ENCODE assay signal across 8 cellular contexts in the genomic region with DNA sequence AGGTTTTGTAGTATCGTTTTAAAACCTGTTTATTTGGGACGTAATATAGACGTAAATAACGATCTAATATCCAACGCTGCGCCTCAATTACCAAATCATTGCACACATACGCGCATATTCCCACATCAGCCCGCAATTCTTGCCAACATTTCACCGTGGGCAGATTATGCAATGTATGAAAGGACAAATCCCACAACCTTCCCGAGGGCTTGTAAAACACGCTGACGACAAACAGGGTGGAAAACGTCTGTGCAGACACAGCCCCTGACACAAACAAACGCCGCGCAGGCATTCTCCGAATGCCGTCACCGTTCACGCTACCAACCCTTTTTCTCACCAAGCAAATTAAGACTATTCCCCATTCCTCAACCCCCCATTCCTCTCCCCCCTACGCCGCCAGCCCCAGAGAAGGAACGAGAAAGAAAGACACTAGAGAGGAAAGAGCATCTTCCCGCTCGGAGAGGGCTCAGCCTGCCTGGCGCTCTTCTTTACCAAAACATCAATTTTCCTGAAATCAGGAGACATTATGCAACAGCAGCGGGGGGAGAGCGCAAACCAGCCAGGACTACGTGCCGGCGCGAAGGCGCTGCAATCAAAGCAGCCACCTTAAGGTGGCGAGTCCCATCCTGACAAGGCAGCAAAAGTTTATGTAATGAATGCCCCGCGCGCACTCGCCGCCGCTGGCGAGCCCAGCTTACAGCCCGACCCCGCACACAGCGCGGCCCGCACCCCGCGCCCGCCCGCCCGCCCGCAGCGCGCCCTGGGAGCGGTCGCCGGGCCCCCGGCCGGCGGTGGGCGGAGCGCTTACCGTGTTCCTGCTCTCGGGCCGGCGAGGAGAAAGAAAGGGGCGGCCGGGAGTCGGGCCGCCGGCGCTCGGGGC. TPM values are rescaled to one million over a fixed set of nuclear protein-coding genes. Genes with fewer than 3 reads are reported as not detected.
DNase-seq lines count a peak whose midpoint lies in the region; ATAC-seq, FAIRE-seq and TF ChIP-seq lines count a peak whose summit lies in the region.

No MANE protein-coding gene starts in this region.

- no peaks in the 10 kb centered on the region for H3K9me3 Mint-ChIP-seq in activated CD4-positive, alpha-beta T cell treated with anti-CD3 and anti-CD28 coated beads, Interleukin-2, amount 10 ng/mL, durations not matched to agents 24 days and 14 days
- no peaks in the 10 kb centered on the region for H3K9me3 Mint-ChIP-seq in dendritic cell treated with granulocyte-macrophage colony-stimulating factor and Interleukin-4, amounts not matched to agents 40 ng/mL and 50 ng/mL, for 4 days

- H3K4me2 ChIP-seq in HepG2 (ENCODE audit: low read depth, low read length), result peak overlapping the region; percentile 60

- peak overlapping the region; percentile 100 for H3K4me3 Mint-ChIP-seq in activated CD4-positive, alpha-beta T cell treated with anti-CD3 and anti-CD28 coated beads, Interleukin-2, amount 10 ng/mL, durations not matched to agents 24 days and 14 days
- peak overlapping the region; percentile 92 for H3K4me3 Mint-ChIP-seq in dendritic cell treated with granulocyte-macrophage colony-stimulating factor and Interleukin-4, amounts not matched to agents 40 ng/mL and 50 ng/mL, for 4 days

- intact Hi-C loops in activated CD4-positive, alpha-beta T cell treated with anti-CD3 and anti-CD28 coated beads, Interleukin-2, amount 10 ng/mL, durations not matched to agents 24 days and 14 days (cut with micrococcal nuclease), result loop anchor here (1.0 to 5.0 kb wide), 2 partner anchors 322 to 456 kb away; no protein-coding TSS in a partner anchor
- intact Hi-C loops in dendritic cell treated with granulocyte-macrophage colony-stimulating factor and Interleukin-4, amounts not matched to agents 40 ng/mL and 50 ng/mL, for 4 days (cut with micrococcal nuclease), result loop anchor here (2.0 kb wide), 2 partner anchors 162 to 230 kb away; no protein-coding TSS in a partner anchor
- intact Hi-C loops in HepG2 (cut with micrococcal nuclease; ENCODE audit: unreplicated experiment), result no loop called here

- BruUV-seq in HepG2 (replicated peaks; lab: Mats Ljungman, UMichigan), result no TSS peak

- H3K27ac ChIP-seq in HepG2 (ENCODE audit: extremely low read length, insufficient read depth, low read length), result peak overlapping the region; percentile 83

- POLR2A ChIA-PET in HepG2 (lab: Yijun Ruan, JAX), result interaction anchor here (1.0 to 6.3 kb wide), 14 partner anchors 62 to 389 kb away, joined by 3 to 53 read pairs (median 12); no protein-coding TSS in a partner anchor

- TF ChIP-seq EP300 in HepG2 (IDR thresholded peaks at IDR 0.05; ENCODE audit: low read depth in 2 of 2, low read length in 2 of 2), result no peak
- no peak for TF ChIP-seq EP300 in HepG2 (CRISPR knock-in tag; IDR thresholded peaks at IDR 0.05; ENCODE audit: borderline replicate concordance)

- peak; percentile 8 to 44; a peak in 1 of 4 replicates for TF ChIP-seq POLR2A in HepG2 (IDR thresholded peaks at IDR 0.05; ENCODE audit: insufficient read depth in 1 of 2, low read depth in 2 of 2, low read length in 2 of 2)

- H3K4me1 Mint-ChIP-seq in activated CD4-positive, alpha-beta T cell treated with anti-CD3 and anti-CD28 coated beads, Interleukin-2, amount 10 ng/mL, durations not matched to agents 24 days and 14 days, result peaks cover 57% of the 10 kb centered on the region
- peaks cover 50% of the 10 kb centered on the region for H3K4me1 Mint-ChIP-seq in dendritic cell treated with granulocyte-macrophage colony-stimulating factor and Interleukin-4, amounts not matched to agents 40 ng/mL and 50 ng/mL, for 4 days (ENCODE audit: low read depth)

- DNase-seq in NCI-H1436 (lab: John Stamatoyannopoulos, UW) (peak; percentile 52), NCI-H1436 treated with DMSO at 0.1 percent for 48 hours (lab: John Stamatoyannopoulos, UW) (no peak), NCI-H1105 treated with DMSO at 0.1 percent for 48 hours (lab: John Stamatoyannopoulos, UW) (peak; percentile 38), HepG2 (ENCODE audit: low spot score) (peak; percentile 44)
- DNase-seq in activated CD4-positive, alpha-beta T cell treated with anti-CD3 and anti-CD28 coated beads, Interleukin-2, amount 10 ng/mL, durations not matched to agents 24 days and 14 days, result peak; percentile 89
- peak; percentile 61 for DNase-seq in stimulated activated CD4-positive, alpha-beta T cell treated with anti-CD3 and anti-CD28 coated beads, Interleukin-4, amount 100 ng/mL, for 1 hour

- H3K36me3 ChIP-seq in HepG2 (replicated peaks in 1 of 2; ENCODE audit: control insufficient read depth in 1 of 2, insufficient read depth in 2 of 2, low read length in 2 of 2), result no peaks in the 10 kb centered on the region

- CTCF ChIA-PET in HepG2 (lab: Yijun Ruan, JAX; ENCODE audit: low intra/inter-chr PET ratio, low total read pairs), result no interaction called here

- peaks cover 46% of the 10 kb centered on the region for H4K20me1 ChIP-seq in HepG2 (ENCODE audit: insufficient read depth, low read length)

- no peaks in the 10 kb centered on the region; a peak in 1 of 5 replicates for H3K27me3 ChIP-seq in HepG2 (ENCODE audit: control insufficient read depth in 1 of 2, insufficient read depth in 2 of 2, low read length in 2 of 2)

- peak overlapping the region; percentile 87 to 98 (median 91) for H3K4me3 ChIP-seq in HepG2 (replicated peaks in 1 of 3; ENCODE audit: insufficient read depth in 1 of 3, low read depth in 2 of 3, low read length in 3 of 3)

- H3K36me3 Mint-ChIP-seq in activated CD4-positive, alpha-beta T cell treated with anti-CD3 and anti-CD28 coated beads, Interleukin-2, amount 10 ng/mL, durations not matched to agents 24 days and 14 days (ENCODE audit: low read depth), result peaks cover 26% of the 10 kb centered on the region
- peaks cover 45% of the 10 kb centered on the region for H3K36me3 Mint-ChIP-seq in dendritic cell treated with granulocyte-macrophage colony-stimulating factor and Interleukin-4, amounts not matched to agents 40 ng/mL and 50 ng/mL, for 4 days (ENCODE audit: low read depth)

- no peak overlapping the region for H2AFZ ChIP-seq in HepG2 (ENCODE audit: low read length)

- ATAC-seq in HG02623 (IDR thresholded peaks at IDR 0.05; ENCODE audit: unreplicated experiment) (peak; percentile 28), HepG2 (no peak)

- peaks cover 68% of the 10 kb centered on the region for H3K79me2 ChIP-seq in HepG2 (ENCODE audit: insufficient read depth, low read length)

- H3K27ac Mint-ChIP-seq in activated CD4-positive, alpha-beta T cell treated with anti-CD3 and anti-CD28 coated beads, Interleukin-2, amount 10 ng/mL, durations not matched to agents 24 days and 14 days, result peak overlapping the region; percentile 98
- peak overlapping the region; percentile 96 for H3K27ac Mint-ChIP-seq in dendritic cell treated with granulocyte-macrophage colony-stimulating factor and Interleukin-4, amounts not matched to agents 40 ng/mL and 50 ng/mL, for 4 days

- no peak for FAIRE-seq in HepG2 (lab: Jason Lieb, UNC)

- under 1% methylated on average over 33 of the region's 74 CpGs for WGBS in HepG2 (ENCODE audit: low lambda C conversion rate)

- H3K27me3 Mint-ChIP-seq in activated CD4-positive, alpha-beta T cell treated with anti-CD3 and anti-CD28 coated beads, Interleukin-2, amount 10 ng/mL, durations not matched to agents 24 days and 14 days, result no peaks in the 10 kb centered on the region
- no peaks in the 10 kb centered on the region for H3K27me3 Mint-ChIP-seq in dendritic cell treated with granulocyte-macrophage colony-stimulating factor and Interleukin-4, amounts not matched to agents 40 ng/mL and 50 ng/mL, for 4 days

- no peak for TF ChIP-seq CTCF in HepG2 (CRISPR knock-in tag; IDR thresholded peaks at IDR 0.05)

- H3K9ac ChIP-seq in HepG2 (ENCODE audit: insufficient read depth, low read depth, low read length), result peak overlapping the region; percentile 79

- in situ Hi-C loops in HepG2 (cut with HindIII; ENCODE audit: extremely low pct_ligation_motif_present, low pct_unique_long_range_greater_than_20kb), result loop anchor here (5.0 kb wide), 2 partner anchors 61 to 231 kb away; partner anchors contain the start of gene AUH

- peaks cover 41% of the 10 kb centered on the region for H3K4me1 ChIP-seq in HepG2 (ENCODE audit: insufficient read depth, low read length)

- TF ChIP-seq RAD21 in HepG2 (CRISPR knock-in tag; IDR thresholded peaks at IDR 0.05), result no peak

- no peaks in the 10 kb centered on the region for H3K9me3 ChIP-seq in HepG2 (ENCODE audit: low read length)

TF ChIP-seq in HepG2, 621 proteins besides CTCF, POLR2A, EP300 and RAD21 (continues in another document):
- peak; percentile 40 for TF ChIP-seq SAP130 (CRISPR knock-in tag; IDR thresholded peaks at IDR 0.05; ENCODE audit: low read depth)
- TF ChIP-seq RBFOX2 (IDR thresholded peaks at IDR 0.05; ENCODE audit: low read depth, low read length), result peak; percentile 59; the same call in 1 of the 2 replicates
- 0 out of 2 replicates have a peak, but pooled peaks have one; percentile 24 for TF ChIP-seq ZNF441 (CRISPR knock-in tag; IDR thresholded peaks at IDR 0.05; ENCODE audit: borderline replicate concordance)
- TF ChIP-seq CEBPG (CRISPR knock-in tag; IDR thresholded peaks at IDR 0.05), result peak; percentile 61

RNA-seq across cellular contexts. Expression of gene NFIL3, which starts 0.6 kb away (rescaled TPM):
- total RNA-seq in activated CD4-positive, alpha-beta T cell treated with anti-CD3 and anti-CD28 coated beads, Interleukin-2, amount 10 ng/mL, durations not matched to agents 24 days and 14 days, result 122 and 127 TPM in 2 replicates
- total RNA-seq in HepG2 (2016; rRNA removed; fragmentation: Illumina TruSeq; extraction: Trizol), result 46.6 and 64.2 TPM in 2 replicates
- total RNA-seq in HepG2 (2016; cell fraction: cytosol; rRNA removed; fragmentation: Illumina TruSeq; extraction: Trizol; ENCODE audit: low read depth), result 18.6 and 18.8 TPM in 2 replicates
- total RNA-seq in HepG2 (2016; cell fraction: insoluble cytoplasmic fraction; rRNA removed; fragmentation: Illumina TruSeq; extraction: Trizol), result 47.3 and 58.6 TPM in 2 replicates
- total RNA-seq in HepG2 (2016; cell fraction: membrane; rRNA removed; fragmentation: Illumina TruSeq; extraction: Trizol), result 51.6 and 55.2 TPM in 2 replicates
- 40.8 and 41.0 TPM in 2 replicates for total RNA-seq in HepG2 (2016; cell fraction: nucleus; rRNA removed; fragmentation: Illumina TruSeq; extraction: Trizol)
- 53.3 and 54.2 TPM in 2 replicates for polyA plus RNA-seq in HepG2 (2011; rRNA removed)
- polyA plus RNA-seq in HepG2 (2011; cell fraction: cytosol; rRNA removed), result 29.8 and 53.6 TPM in 2 replicates
- 29.7 and 44.8 TPM in 2 replicates for polyA plus RNA-seq in HepG2 (2011; cell fraction: nucleus; rRNA removed)
- polyA plus RNA-seq in HepG2 (2012), result 130 and 149 TPM in 2 replicates
- polyA plus RNA-seq in HepG2 (2016; cell fraction: cytosol; fragmentation: Illumina TruSeq; extraction: Trizol; ENCODE audit: low read depth), result 17.0 and 17.2 TPM in 2 replicates
- polyA plus RNA-seq in HepG2 (2016; cell fraction: insoluble cytoplasmic fraction; fragmentation: Illumina TruSeq; extraction: Trizol; ENCODE audit: low read depth), result 63.4 and 71.3 TPM in 2 replicates
- polyA plus RNA-seq in HepG2 (2016; cell fraction: membrane; fragmentation: Illumina TruSeq; extraction: Trizol; ENCODE audit: low read depth), result 31.4 and 33.0 TPM in 2 replicates
- polyA plus RNA-seq in HepG2 (2016; cell fraction: nucleus; fragmentation: Illumina TruSeq; extraction: Trizol; ENCODE audit: insufficient read depth, low read depth), result 62.8 and 69.5 TPM in 2 replicates
- 5.0 and 22.1 TPM in 2 replicates for polyA minus RNA-seq in HepG2 (2011; rRNA and poly(A)+ RNA removed; ENCODE audit: low replicate concordance)
- 62.9 and 76.1 TPM in 2 replicates for polyA minus RNA-seq in HepG2 (2011; cell fraction: cytosol; rRNA and poly(A)+ RNA removed)
- polyA minus RNA-seq in HepG2 (2011; cell fraction: nucleus; rRNA and poly(A)+ RNA removed), result 40.8 and 68.5 TPM in 2 replicates
